20 cellular contexts compared by ENCODE assay signal in genomic region chr10:15309221-15309620, GRCh38.
"Had no signal": no experiment of that assay in that cellular context is flagged by ENCODE, and none has a peak within 500 bp of the region (broad histone marks: within the 10 kb centered on the region; RNA-seq: fewer than 3 reads in every experiment).

No MANE protein-coding gene starts in this region.

- ATAC-seq: left colon; left lung; lower lobe of right lung; naive thymus-derived CD8-positive, alpha-beta T cell; psoas muscle; sciatic nerve; stimulated activated effector memory CD8-positive, alpha-beta T cell treated with anti-CD3 and anti-CD28 coated beads, Interleukin-12 subunit alpha, Interleukin-12 subunit beta, amount 100 ng/mL, for 72 hours; upper lobe of right lung had no signal

- H3K27me3 Mint-ChIP-seq: stimulated activated naive CD8-positive, alpha-beta T cell treated with anti-CD3 and anti-CD28 coated beads, Interleukin-15, Interleukin-2, amounts not matched to agents 100 ng/mL and 50 ng/mL, for 24 hours had no signal

- H3K36me3 Mint-ChIP-seq: naive thymus-derived CD8-positive, alpha-beta T cell; stimulated activated effector memory CD8-positive, alpha-beta T cell treated with anti-CD3 and anti-CD28 coated beads, Interleukin-12 subunit alpha, Interleukin-12 subunit beta, amount 100 ng/mL, for 72 hours had no signal

- H3K4me3 Mint-ChIP-seq: naive thymus-derived CD8-positive, alpha-beta T cell; nephron progenitor cell; stimulated activated effector memory CD8-positive, alpha-beta T cell treated with anti-CD3 and anti-CD28 coated beads, Interleukin-12 subunit alpha, Interleukin-12 subunit beta, amount 100 ng/mL, for 72 hours; stimulated activated naive CD8-positive, alpha-beta T cell treated with anti-CD3 and anti-CD28 coated beads, Interleukin-15, Interleukin-2, amounts not matched to agents 100 ng/mL and 50 ng/mL, for 24 hours had no signal

- H3K27ac Mint-ChIP-seq: naive thymus-derived CD8-positive, alpha-beta T cell; nephron progenitor cell; stimulated activated effector memory CD8-positive, alpha-beta T cell treated with anti-CD3 and anti-CD28 coated beads, Interleukin-12 subunit alpha, Interleukin-12 subunit beta, amount 100 ng/mL, for 72 hours; stimulated activated naive CD8-positive, alpha-beta T cell treated with anti-CD3 and anti-CD28 coated beads, Interleukin-15, Interleukin-2, amounts not matched to agents 100 ng/mL and 50 ng/mL, for 24 hours had no signal

- DNase-seq: hippocampal formation; kidney glomerular epithelial cell; left colon; left lung; lower lobe of right lung; mammary epithelial cell; mesenchymal stem cell; naive thymus-derived CD8-positive, alpha-beta T cell; nephron progenitor cell; ovary; psoas muscle; stimulated activated CD4-positive, alpha-beta T cell treated with anti-CD3 and anti-CD28 coated beads, Interleukin-12 subunit alpha, Interleukin-12 subunit beta, amount 100 ng/mL, for 4 hours; stimulated activated CD4-positive, alpha-beta T cell treated with anti-CD3 and anti-CD28 coated beads, Interleukin-4, amount 100 ng/mL, for 24 hours; stimulated activated naive CD4-positive, alpha-beta T cell; tibial artery; trophoblast cell; upper lobe of right lung had no signal

- H3K9me3 Mint-ChIP-seq: naive thymus-derived CD8-positive, alpha-beta T cell; nephron progenitor cell; stimulated activated effector memory CD8-positive, alpha-beta T cell treated with anti-CD3 and anti-CD28 coated beads, Interleukin-12 subunit alpha, Interleukin-12 subunit beta, amount 100 ng/mL, for 72 hours; stimulated activated naive CD8-positive, alpha-beta T cell treated with anti-CD3 and anti-CD28 coated beads, Interleukin-15, Interleukin-2, amounts not matched to agents 100 ng/mL and 50 ng/mL, for 24 hours had no signal
